Comparison of ENCODE assay signal across 10 cellular contexts in genomic region chr20:588932-589672, GRCh38. TPM values are rescaled to one million over a fixed set of nuclear protein-coding genes. Genes with fewer than 3 reads are reported as not detected.
DNase-seq lines count a peak whose midpoint lies in the region; TF ChIP-seq lines count a peak whose summit lies in the region.
"Had no signal": no experiment of that assay in that cellular context is flagged by ENCODE, and none has a peak within 500 bp of the region (broad histone marks: within the 10 kb centered on the region; RNA-seq: fewer than 3 reads in every experiment).

No MANE protein-coding gene starts in this region.

- H3K4me3 ChIP-seq in H7 (ENCODE audit: insufficient read depth, low read depth, low read length): no peak overlapping the region
- no peak overlapping the region for H3K4me3 ChIP-seq in NB4 (ENCODE audit: low read depth, low read length)
- H3K4me3 ChIP-seq in neuronal stem cell (ENCODE audit: low read length in 2 of 2): no peak overlapping the region
- H3K4me3 ChIP-seq in coronary artery: no peak overlapping the region

- no peaks in the 10 kb centered on the region for H3K9me3 Mint-ChIP-seq in activated T-cell treated with anti-CD3 and anti-CD28 coated beads, Interleukin-2, amount 50 U/mL, for 24 hours

- DNase-seq in DMS 273 (lab: John Stamatoyannopoulos, UW; ENCODE audit: unreplicated experiment) (peak; percentile 41), DMS 273 treated with DMSO at 0.1 percent for 48 hours (lab: John Stamatoyannopoulos, UW) (no peak), H7 (peak; percentile 58), NB4 (ENCODE audit: low read depth) (peak; percentile 73), neuronal stem cell (ENCODE audit: low spot score) (no peak), D341Med (ENCODE audit: low spot score) (no peak), coronary artery (ENCODE audit: low spot score) (no peak)
- DNase-seq in activated T-cell treated with anti-CD3 and anti-CD28 coated beads, Interleukin-2, amount 50 U/mL, for 24 hours: no peak

- no peak overlapping the region for H3K9ac ChIP-seq in neuronal stem cell (ENCODE audit: low read depth, low read length, poor library complexity)
- H3K9ac ChIP-seq: parathyroid adenoma had no signal

- H3K27ac Mint-ChIP-seq in activated T-cell treated with anti-CD3 and anti-CD28 coated beads, Interleukin-2, amount 50 U/mL, for 24 hours: no peak overlapping the region

- no peak overlapping the region for H3K27ac ChIP-seq in neuronal stem cell (replicated peaks; ENCODE audit: low read length)
- H3K27ac ChIP-seq in coronary artery: no peak overlapping the region
- H3K27ac ChIP-seq: 22Rv1, parathyroid adenoma had no signal

- H3K18ac ChIP-seq in neuronal stem cell (ENCODE audit: low read length): no peak overlapping the region

- no peak overlapping the region for H2AFZ ChIP-seq in neuronal stem cell (ENCODE audit: low read length)
- H2AFZ ChIP-seq: parathyroid adenoma had no signal

- H3K9me3 ChIP-seq in neuronal stem cell (replicated peaks in 1 of 2; ENCODE audit: control insufficient read depth in 2 of 2, insufficient read depth in 1 of 2, low read depth in 1 of 2, low read length in 2 of 2): no peaks in the 10 kb centered on the region

- H3K27me3 Mint-ChIP-seq in activated T-cell treated with anti-CD3 and anti-CD28 coated beads, Interleukin-2, amount 50 U/mL, for 24 hours: peaks cover 24% of the 10 kb centered on the region

- no peaks in the 10 kb centered on the region for H3K36me3 ChIP-seq in H7 (replicated peaks; ENCODE audit: control insufficient read depth, insufficient read depth, low read length)
- H3K36me3 ChIP-seq in neuronal stem cell (replicated peaks in 1 of 2; ENCODE audit: control insufficient read depth in 2 of 2, insufficient read depth in 2 of 2, low read length in 2 of 2): no peaks in the 10 kb centered on the region

- H2BK120ac ChIP-seq in neuronal stem cell (ENCODE audit: low read depth, low read length): no peak overlapping the region

- H4K8ac ChIP-seq in neuronal stem cell (ENCODE audit: low read depth, low read length): no peak overlapping the region

- H3K4me1 ChIP-seq in neuronal stem cell (ENCODE audit: control insufficient read depth in 2 of 2, insufficient read depth in 1 of 2, low read depth in 1 of 2, low read length in 2 of 2): peaks cover 0 to 1% of the 10 kb centered on the region in 2 donors
- H3K4me1 ChIP-seq: parathyroid adenoma had no signal

- H3K4ac ChIP-seq in neuronal stem cell (ENCODE audit: low read length): no peak overlapping the region

- H3K27me3 ChIP-seq in H7 (ENCODE audit: control insufficient read depth, insufficient read depth, low read length) (no peaks in the 10 kb centered on the region), neuronal stem cell (ENCODE audit: control insufficient read depth in 3 of 3, insufficient read depth in 3 of 3, low read depth in 1 of 3, low read length in 3 of 3) (peaks cover 0 to 26% (median 0%) of the 10 kb centered on the region in 3 experiments)

- TF ChIP-seq POLR2A in NB4 (IDR thresholded peaks at IDR 0.05; ENCODE audit: extremely low read depth, insufficient read length): no peak

- H3K79me1 ChIP-seq in neuronal stem cell (ENCODE audit: low read depth, low read length): no peaks in the 10 kb centered on the region

- H3K23ac ChIP-seq in neuronal stem cell (ENCODE audit: low read depth, low read length, poor library complexity): no peak overlapping the region

- no peak overlapping the region for H2BK5ac ChIP-seq in neuronal stem cell (ENCODE audit: low read length)

- no peak overlapping the region for H2BK12ac ChIP-seq in neuronal stem cell (ENCODE audit: low read length)

- peaks cover 10% of the 10 kb centered on the region for H3K4me1 Mint-ChIP-seq in activated T-cell treated with anti-CD3 and anti-CD28 coated beads, Interleukin-2, amount 50 U/mL, for 24 hours (ENCODE audit: low read depth)

- H4K91ac ChIP-seq in neuronal stem cell (ENCODE audit: low read depth, low read length, poor library complexity): no peak overlapping the region

- H3K14ac ChIP-seq in neuronal stem cell (ENCODE audit: low read length): no peak overlapping the region

- no CpG with 5 or more reads among the region's 10 CpGs for WGBS in neuronal stem cell (ENCODE audit: extremely low coverage in 2 of 2, insufficient read length in 2 of 2, insufficient replicate concordance in 1 of 2), 2 donors

- no peak overlapping the region for H3K4me2 ChIP-seq in neuronal stem cell (ENCODE audit: insufficient read depth, low read length, poor library complexity, severe bottlenecking)

- H2AK5ac ChIP-seq in neuronal stem cell (ENCODE audit: low read depth, low read length): peak overlapping the region; percentile 13

- H2BK15ac ChIP-seq in neuronal stem cell (ENCODE audit: low read length): no peak overlapping the region

- no peak overlapping the region for H3K4me3 Mint-ChIP-seq in activated T-cell treated with anti-CD3 and anti-CD28 coated beads, Interleukin-2, amount 50 U/mL, for 24 hours

- no peak for TF ChIP-seq CTCF in NB4 (IDR thresholded peaks at IDR 0.05; ENCODE audit: low read depth, low read length)
- TF ChIP-seq CTCF in coronary artery (IDR thresholded peaks at IDR 0.05): no peak

- H3K36me3 Mint-ChIP-seq in activated T-cell treated with anti-CD3 and anti-CD28 coated beads, Interleukin-2, amount 50 U/mL, for 24 hours (ENCODE audit: low read depth): no peaks in the 10 kb centered on the region

RNA-seq across cellular contexts. Expression of gene TCF15, which starts 21.0 kb away (rescaled TPM):
- total RNA-seq in H7 (2014; rRNA removed; shearing (Covaris generic)): 4.2 and 5.1 TPM in 2 replicates
- 2.0 TPM for polyA plus RNA-seq in neuronal stem cell (2013, experiment 1 of 2)
- 1.8 TPM for polyA plus RNA-seq in neuronal stem cell (2013, experiment 2 of 2)

RNA-seq across cellular contexts. Expression of gene CSNK2A1, which starts 45.5 kb away (rescaled TPM):
- 124 and 187 TPM in 2 replicates for total RNA-seq in H7 (2014; rRNA removed; shearing (Covaris generic))
- polyA plus RNA-seq in neuronal stem cell (2013, experiment 1 of 2): 232 TPM
- polyA plus RNA-seq in neuronal stem cell (2013, experiment 2 of 2): 239 TPM

Comparison
In these comparisons a context has a peak if more than half of its experiments do, and no peak if none do; other contexts are left out.
1. DNase-seq: peak in DMS 273 (single experiment), H7 (single experiment) and NB4 (single experiment); none in DMS 273 treated with DMSO at 0.1 percent for 48 hours (single experiment), neuronal stem cell (single experiment), D341Med (single experiment), coronary artery (single experiment) and activated T-cell treated with anti-CD3 and anti-CD28 coated beads, Interleukin-2, amount 50 U/mL, for 24 hours (single experiment).